Comparison of ENCODE assay signal across 9 cellular contexts in genomic region chr16:1708083-1708767, GRCh38. TPM values are rescaled to one million over a fixed set of nuclear protein-coding genes. Genes with fewer than 3 reads are reported as not detected.
DNase-seq lines count a peak whose midpoint lies in the region; ATAC-seq and TF ChIP-seq lines count a peak whose summit lies in the region.
"Had no signal": no experiment of that assay in that cellular context is flagged by ENCODE, and none has a peak within 500 bp of the region (broad histone marks: within the 10 kb centered on the region; RNA-seq: fewer than 3 reads in every experiment).

No MANE protein-coding gene starts in this region.

- H3K9me3 ChIP-seq in spleen, result no peaks in the 10 kb centered on the region

- no peaks in the 10 kb centered on the region for H3K27me3 Mint-ChIP-seq in activated CD4-positive, alpha-beta T cell treated with anti-CD3 and anti-CD28 coated beads for 36 hours
- H3K27me3 Mint-ChIP-seq in WTC11 (ENCODE audit: low read depth) (no peaks in the 10 kb centered on the region), glutamatergic neuron (ENCODE audit: unreplicated experiment) (peaks cover 17% of the 10 kb centered on the region)

- peaks cover 6% of the 10 kb centered on the region for H3K36me3 Mint-ChIP-seq in activated CD4-positive, alpha-beta T cell treated with anti-CD3 and anti-CD28 coated beads for 36 hours (ENCODE audit: low read depth)
- H3K36me3 Mint-ChIP-seq in WTC11 (peaks cover 1% of the 10 kb centered on the region; the same call in 1 of the 2 replicates), glutamatergic neuron (ENCODE audit: unreplicated experiment) (no peaks in the 10 kb centered on the region)

- peak overlapping the region; percentile 92 for H3K4me3 Mint-ChIP-seq in activated CD4-positive, alpha-beta T cell treated with anti-CD3 and anti-CD28 coated beads for 36 hours
- H3K4me3 Mint-ChIP-seq in WTC11, result peak overlapping the region; percentile 80
- peak overlapping the region; percentile 91 for H3K4me3 Mint-ChIP-seq in glutamatergic neuron (ENCODE audit: unreplicated experiment)

- peaks cover 22 to 82% (median 58%) of the 10 kb centered on the region in 6 donors for H3K4me1 ChIP-seq in spleen
- H3K4me1 ChIP-seq: foreskin keratinocyte had no signal

- no peak for ATAC-seq in activated CD4-positive, alpha-beta T cell treated with anti-CD3 and anti-CD28 coated beads for 36 hours
- ATAC-seq in WTC11, result no peak
- ATAC-seq in HG02981 (IDR thresholded peaks at IDR 0.05; ENCODE audit: unreplicated experiment), result no peak
- ATAC-seq in HG02884 (IDR thresholded peaks at IDR 0.05; ENCODE audit: unreplicated experiment), result no peak

- H3K36me3 ChIP-seq in spleen, result peaks cover 0 to 21% (median 0%) of the 10 kb centered on the region in 6 donors

- H3K4me1 Mint-ChIP-seq in activated CD4-positive, alpha-beta T cell treated with anti-CD3 and anti-CD28 coated beads for 36 hours, result peaks cover 42% of the 10 kb centered on the region
- H3K4me1 Mint-ChIP-seq in WTC11 (peaks cover 25% of the 10 kb centered on the region), glutamatergic neuron (ENCODE audit: low read depth, unreplicated experiment) (peaks cover 39% of the 10 kb centered on the region)

- 84 to 90% (median 85%) methylated on average over 16 to 18 of the region's 18 CpGs for WGBS in spleen, 5 donors

- no peaks in the 10 kb centered on the region for H3K9me3 Mint-ChIP-seq in activated CD4-positive, alpha-beta T cell treated with anti-CD3 and anti-CD28 coated beads for 36 hours (ENCODE audit: low read depth)
- H3K9me3 Mint-ChIP-seq in WTC11 (no peaks in the 10 kb centered on the region), glutamatergic neuron (ENCODE audit: unreplicated experiment) (peaks cover 19% of the 10 kb centered on the region)

- intact Hi-C loops in activated CD4-positive, alpha-beta T cell treated with anti-CD3 and anti-CD28 coated beads for 36 hours (cut with DNase I, micrococcal nuclease), result loop anchor here (5.0 kb wide), 5 partner anchors 64 to 1181 kb away; partner anchors contain the start of genes CAPN15 (in 1 of the 2), CEMP1 (in 1 of the 2), EME2 (in 1 of the 2) and MRPS34 (in 1 of the 2)
- intact Hi-C loops in spleen (cut with DNase I; ENCODE audit: low total_unique reads), result no loop called here

- POLR2A ChIA-PET in activated CD4-positive, alpha-beta T cell treated with anti-CD3 and anti-CD28 coated beads for 36 hours (lab: Charles Lee), result interaction anchor here (0.5 kb wide), 1 partner anchor 262 kb away, joined by 8 read pairs; no protein-coding TSS in a partner anchor
- POLR2A ChIA-PET in WTC11 (lab: Charles Lee), result interaction anchor here (0.5 kb wide), 1 partner anchor 43 kb away, joined by 3 read pairs; no protein-coding TSS in a partner anchor

- TF ChIP-seq POLR2A in spleen (IDR thresholded peaks at IDR 0.05), result no peak

- CTCF ChIA-PET in activated CD4-positive, alpha-beta T cell treated with anti-CD3 and anti-CD28 coated beads for 36 hours (lab: Charles Lee), result interaction anchor here (0.6 to 1.5 kb wide), 4 partner anchors 30 to 345 kb away, joined by 3 to 5 read pairs (median 4); partner anchors contain the start of genes EME2, JPT2 and MRPS34
- CTCF ChIA-PET in WTC11 (lab: Charles Lee), result interaction anchor here (1.6 to 2.8 kb wide), 2 partner anchors 56 to 98 kb away, joined by 5 to 24 read pairs; partner anchors contain the start of genes CRAMP1 and IFT140

- H3K27ac Mint-ChIP-seq in activated CD4-positive, alpha-beta T cell treated with anti-CD3 and anti-CD28 coated beads for 36 hours, result no peak overlapping the region
- H3K27ac Mint-ChIP-seq in WTC11, result 0 out of 2 replicates have a peak overlapping the region, but pooled peaks have one; percentile 87
- H3K27ac Mint-ChIP-seq in glutamatergic neuron (ENCODE audit: unreplicated experiment), result peak overlapping the region; percentile 53

- DNase-seq in activated CD4-positive, alpha-beta T cell treated with anti-CD3 and anti-CD28 coated beads for 36 hours, result no peak
- no peak for DNase-seq in activated CD4-positive, alpha-beta T cell treated with anti-CD3 and anti-CD28 coated beads, Interleukin-2, amount 50 U/mL, for 48 hours
- DNase-seq in WTC11 (ENCODE audit: low spot score) (no peak), glutamatergic neuron (peak; percentile 38), spleen (peak; percentile 75), Kasumi-1 (lab: John Stamatoyannopoulos, UW) (no peak)

- peak overlapping the region in 2 of 8 donors; percentile 94 to 97 for H3K27ac ChIP-seq in spleen

- TF ChIP-seq CTCF in WTC11 (IDR thresholded peaks at IDR 0.05) (no peak), glutamatergic neuron (IDR thresholded peaks at IDR 0.05; ENCODE audit: partially characterized antibody, unreplicated experiment) (no peak), spleen (IDR thresholded peaks at IDR 0.05 in 8 of 11, conservative IDR thresholded peaks at IDR 0.05 in 3 of 11) (no peak)

- H3K27me3 ChIP-seq in spleen (replicated peaks in 1 of 7), result no peaks in the 10 kb centered on the region
- H3K27me3 ChIP-seq: foreskin keratinocyte had no signal

- peak overlapping the region in 1 of 8 donors; percentile 98 for H3K4me3 ChIP-seq in spleen

TF ChIP-seq in WTC11, 78 proteins besides CTCF, POLR2A, EP300 and RAD21:
- TF ChIP-seq ZNF138 (CRISPR knock-in tag; conservative IDR thresholded peaks at IDR 0.05) (no peak), RELA (CRISPR knock-in tag; IDR thresholded peaks at IDR 0.05; ENCODE audit: borderline replicate concordance) (no peak), GTF2I (CRISPR knock-in tag; conservative IDR thresholded peaks at IDR 0.05) (no peak), SOX15 (CRISPR knock-in tag; IDR thresholded peaks at IDR 0.05) (no peak), ZNF263 (CRISPR knock-in tag; IDR thresholded peaks at IDR 0.05; ENCODE audit: low read depth) (no peak), ZNF423 (CRISPR knock-in tag; IDR thresholded peaks at IDR 0.05) (no peak), FOXJ3 (CRISPR knock-in tag; IDR thresholded peaks at IDR 0.05; ENCODE audit: borderline replicate concordance) (no peak), GABPB1 (CRISPR knock-in tag; IDR thresholded peaks at IDR 0.05) (no peak), NFE2L1 (CRISPR knock-in tag; IDR thresholded peaks at IDR 0.05) (no peak)
- TF ChIP-seq, protein P1, sequence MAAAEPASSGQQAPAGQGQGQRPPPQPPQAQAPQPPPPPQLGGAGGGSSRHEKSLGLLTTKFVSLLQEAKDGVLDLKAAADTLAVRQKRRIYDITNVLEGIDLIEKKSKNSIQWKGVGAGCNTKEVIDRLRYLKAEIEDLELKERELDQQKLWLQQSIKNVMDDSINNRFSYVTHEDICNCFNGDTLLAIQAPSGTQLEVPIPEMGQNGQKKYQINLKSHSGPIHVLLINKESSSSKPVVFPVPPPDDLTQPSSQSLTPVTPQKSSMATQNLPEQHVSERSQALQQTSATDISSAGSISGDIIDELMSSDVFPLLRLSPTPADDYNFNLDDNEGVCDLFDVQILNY (CRISPR knock-in tag; IDR thresholded peaks at IDR 0.05), result no peak
- TF ChIP-seq, protein P2, sequence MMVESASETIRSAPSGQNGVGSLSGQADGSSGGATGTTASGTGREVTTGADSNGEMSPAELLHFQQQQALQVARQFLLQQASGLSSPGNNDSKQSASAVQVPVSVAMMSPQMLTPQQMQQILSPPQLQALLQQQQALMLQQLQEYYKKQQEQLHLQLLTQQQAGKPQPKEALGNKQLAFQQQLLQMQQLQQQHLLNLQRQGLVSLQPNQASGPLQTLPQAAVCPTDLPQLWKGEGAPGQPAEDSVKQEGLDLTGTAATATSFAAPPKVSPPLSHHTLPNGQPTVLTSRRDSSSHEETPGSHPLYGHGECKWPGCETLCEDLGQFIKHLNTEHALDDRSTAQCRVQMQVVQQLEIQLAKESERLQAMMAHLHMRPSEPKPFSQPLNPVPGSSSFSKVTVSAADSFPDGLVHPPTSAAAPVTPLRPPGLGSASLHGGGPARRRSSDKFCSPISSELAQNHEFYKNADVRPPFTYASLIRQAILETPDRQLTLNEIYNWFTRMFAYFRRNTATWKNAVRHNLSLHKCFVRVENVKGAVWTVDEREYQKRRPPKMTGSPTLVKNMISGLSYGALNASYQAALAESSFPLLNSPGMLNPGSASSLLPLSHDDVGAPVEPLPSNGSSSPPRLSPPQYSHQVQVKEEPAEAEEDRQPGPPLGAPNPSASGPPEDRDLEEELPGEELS (CRISPR knock-in tag; IDR thresholded peaks at IDR 0.05), result no peak
- TF ChIP-seq, protein P3, sequence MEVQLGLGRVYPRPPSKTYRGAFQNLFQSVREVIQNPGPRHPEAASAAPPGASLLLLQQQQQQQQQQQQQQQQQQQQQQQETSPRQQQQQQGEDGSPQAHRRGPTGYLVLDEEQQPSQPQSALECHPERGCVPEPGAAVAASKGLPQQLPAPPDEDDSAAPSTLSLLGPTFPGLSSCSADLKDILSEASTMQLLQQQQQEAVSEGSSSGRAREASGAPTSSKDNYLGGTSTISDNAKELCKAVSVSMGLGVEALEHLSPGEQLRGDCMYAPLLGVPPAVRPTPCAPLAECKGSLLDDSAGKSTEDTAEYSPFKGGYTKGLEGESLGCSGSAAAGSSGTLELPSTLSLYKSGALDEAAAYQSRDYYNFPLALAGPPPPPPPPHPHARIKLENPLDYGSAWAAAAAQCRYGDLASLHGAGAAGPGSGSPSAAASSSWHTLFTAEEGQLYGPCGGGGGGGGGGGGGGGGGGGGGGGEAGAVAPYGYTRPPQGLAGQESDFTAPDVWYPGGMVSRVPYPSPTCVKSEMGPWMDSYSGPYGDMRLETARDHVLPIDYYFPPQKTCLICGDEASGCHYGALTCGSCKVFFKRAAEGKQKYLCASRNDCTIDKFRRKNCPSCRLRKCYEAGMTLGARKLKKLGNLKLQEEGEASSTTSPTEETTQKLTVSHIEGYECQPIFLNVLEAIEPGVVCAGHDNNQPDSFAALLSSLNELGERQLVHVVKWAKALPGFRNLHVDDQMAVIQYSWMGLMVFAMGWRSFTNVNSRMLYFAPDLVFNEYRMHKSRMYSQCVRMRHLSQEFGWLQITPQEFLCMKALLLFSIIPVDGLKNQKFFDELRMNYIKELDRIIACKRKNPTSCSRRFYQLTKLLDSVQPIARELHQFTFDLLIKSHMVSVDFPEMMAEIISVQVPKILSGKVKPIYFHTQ (CRISPR knock-in tag; IDR thresholded peaks at IDR 0.05), result no peak

RNA-seq across cellular contexts. Expression of gene MAPK8IP3, which starts 2.2 kb away (rescaled TPM):
- total RNA-seq in activated CD4-positive, alpha-beta T cell treated with anti-CD3 and anti-CD28 coated beads for 36 hours, result 10 to 100 TPM; 56.7 to 57.6 TPM
- total RNA-seq in WTC11 (2021) (59.7 to 72.3 TPM (median 63.2 TPM) in 3 replicates), glutamatergic neuron (ENCODE audit: unreplicated experiment) (281 TPM), spleen (100 to 1,000 TPM in 6 of 7 donors, 10 to 100 TPM in 1; 97.0 to 134 (median 126) TPM)
- polyA plus RNA-seq in spleen, result 100 to 1,000 TPM in 1 of 3 donors, 10 to 100 TPM in 2; 27.2 to 116 (median 57.8) TPM

RNA-seq across cellular contexts. Expression of gene JPT2, which starts 30.1 kb away (rescaled TPM):
- 100 to 1,000 TPM in 1 of 2 experiments, 10 to 100 TPM in 1; 77.1 to 111 TPM for total RNA-seq in activated CD4-positive, alpha-beta T cell treated with anti-CD3 and anti-CD28 coated beads for 36 hours
- total RNA-seq in WTC11 (2021) (150 to 169 TPM (median 157 TPM) in 3 replicates), glutamatergic neuron (ENCODE audit: unreplicated experiment) (72.9 TPM), spleen (10 to 100 TPM; 15.6 to 30.5 (median 22.7) TPM)
- polyA plus RNA-seq in spleen, result 10 to 100 TPM in 2 of 3 donors, 1 to 10 TPM in 1; 8.2 to 15.0 (median 12.9) TPM

Comparison
In these comparisons a context has a peak if more than half of its experiments do, and no peak if none do; other contexts are left out.
1. DNase-seq: peak in glutamatergic neuron (single experiment) and spleen (single experiment); none in activated CD4-positive, alpha-beta T cell treated with anti-CD3 and anti-CD28 coated beads for 36 hours (single experiment), activated CD4-positive, alpha-beta T cell treated with anti-CD3 and anti-CD28 coated beads, Interleukin-2, amount 50 U/mL, for 48 hours (0 of 2), WTC11 (single experiment) and Kasumi-1 (0 of 2).
2. Peak in every context shown above with its lines, with median percentiles within 50 percentile points of each other: H3K4me3 Mint-ChIP-seq.